ENCODE assay signal across 27 cellular contexts in the genomic region with DNA sequence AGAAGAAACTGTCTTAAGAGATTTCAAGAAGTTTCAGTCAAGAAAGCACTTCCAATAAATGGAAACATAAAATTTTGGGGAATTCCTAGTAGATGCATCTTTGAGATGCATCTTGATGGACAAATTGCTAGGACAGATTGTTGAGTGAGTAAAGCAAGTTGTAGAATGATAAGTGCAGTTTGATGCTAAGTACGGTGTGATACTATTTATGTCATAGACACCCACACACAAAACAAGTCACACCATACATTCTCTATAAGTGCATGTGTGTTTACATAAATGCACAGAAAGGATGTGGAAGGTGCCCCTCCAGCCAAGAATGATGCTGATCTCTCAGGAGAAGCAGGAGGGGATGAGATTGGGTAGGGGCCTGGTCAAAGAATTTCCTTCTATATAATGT.
"Had no signal": no experiment of that assay in that cellular context is flagged by ENCODE, and none has a peak within 500 bp of the region (broad histone marks: within the 10 kb centered on the region; RNA-seq: fewer than 3 reads in every experiment).

No MANE protein-coding gene starts in this region.

- H3K27me3 Mint-ChIP-seq: activated B cell treated with CpG ODN at 0.5 μM for 24 hours; activated CD4-positive, alpha-beta memory T cell treated with anti-CD3 and anti-CD28 coated beads for 36 hours; activated CD8-positive, alpha-beta T cell treated with anti-CD3 and anti-CD28 coated beads for 36 hours; activated naive CD8-positive, alpha-beta T cell treated with anti-CD3 and anti-CD28 coated beads for 36 hours had no signal

- H3K4me1 Mint-ChIP-seq: activated B cell treated with CpG ODN at 0.5 μM for 24 hours had no signal

- H3K9me3 Mint-ChIP-seq: activated naive CD4-positive, alpha-beta T cell treated with anti-CD3 and anti-CD28 coated beads for 36 hours; activated naive CD8-positive, alpha-beta T cell treated with anti-CD3 and anti-CD28 coated beads for 36 hours had no signal

- ATAC-seq: activated CD8-positive, alpha-beta T cell treated with anti-CD3 and anti-CD28 coated beads for 36 hours; body of pancreas had no signal

- DNase-seq: activated B cell treated with CpG ODN at 0.5 μM for 24 hours; activated CD4-positive, alpha-beta memory T cell treated with anti-CD3 and anti-CD28 coated beads for 36 hours; activated CD4-positive, alpha-beta T cell treated with anti-CD3 and anti-CD28 coated beads for 48 hours; activated CD4-positive, CD25-positive, alpha-beta regulatory T cell treated with anti-CD3 and anti-CD28 coated beads, Interleukin-2, amount 50 U/mL, for 72 hours; activated CD8-positive, alpha-beta memory T cell treated with anti-CD3 and anti-CD28 coated beads, Interleukin-2, amount 50 U/mL, for 4 hours; activated CD8-positive, alpha-beta T cell treated with anti-CD3 and anti-CD28 coated beads for 36 hours; activated effector memory CD4-positive, alpha-beta T cell treated with anti-CD3 and anti-CD28 coated beads, Interleukin-2, amount 50 U/mL, for 16 hours; activated gamma-delta T cell treated with Interleukin-2 at 50 U/mL for 16 hours; activated naive CD4-positive, alpha-beta T cell; activated naive CD4-positive, alpha-beta T cell treated with anti-CD3 and anti-CD28 coated beads for 36 hours; activated naive CD4-positive, alpha-beta T cell treated with anti-CD3 and anti-CD28 coated beads, Interleukin-2, amount 50 U/mL, for 16 hours; activated naive CD8-positive, alpha-beta T cell treated with anti-CD3 and anti-CD28 coated beads for 36 hours; activated T-cell treated with anti-CD3 and anti-CD28 coated beads for 4 hours; activated T-cell treated with anti-CD3 and anti-CD28 coated beads, Interleukin-2, amount 50 U/mL, for 1 hour; activated T-cell treated with anti-CD3 and anti-CD28 coated beads, Interleukin-2, amount 50 U/mL, for 4 hours; adrenal gland; amniotic stem cell; aorta; body of pancreas; brain microvascular endothelial cell; central memory CD4-positive, alpha-beta T cell; SW 1271; T-helper 1 cell; T-helper 2 cell; T-helper 9 cell had no signal

- H3K4me3 Mint-ChIP-seq: activated B cell treated with CpG ODN at 0.5 μM for 24 hours; activated CD4-positive, alpha-beta memory T cell treated with anti-CD3 and anti-CD28 coated beads for 36 hours; activated CD8-positive, alpha-beta T cell treated with anti-CD3 and anti-CD28 coated beads for 36 hours; activated naive CD4-positive, alpha-beta T cell treated with anti-CD3 and anti-CD28 coated beads for 36 hours; activated naive CD8-positive, alpha-beta T cell treated with anti-CD3 and anti-CD28 coated beads for 36 hours; activated T-cell treated with anti-CD3 and anti-CD28 coated beads, Interleukin-2, amount 50 U/mL, for 4 hours; T-helper 1 cell treated with Interleukin-12 subunit alpha and Interleukin-12 subunit beta and Interleukin-4 antibody, amounts not matched to agents 30 μg/mL and 1 μg/mL, for 36 hours; T-helper 2 cell treated with Interferon-gamma antibody and Interleukin-4, amounts not matched to agents 5 μg/mL and 100 μg/mL, for 36 hours had no signal

- H3K27ac Mint-ChIP-seq: activated B cell treated with CpG ODN at 0.5 μM for 24 hours; activated CD4-positive, alpha-beta memory T cell treated with anti-CD3 and anti-CD28 coated beads for 36 hours; activated CD8-positive, alpha-beta T cell treated with anti-CD3 and anti-CD28 coated beads for 36 hours; activated naive CD4-positive, alpha-beta T cell treated with anti-CD3 and anti-CD28 coated beads for 36 hours; activated naive CD8-positive, alpha-beta T cell treated with anti-CD3 and anti-CD28 coated beads for 36 hours; T-helper 1 cell treated with Interleukin-12 subunit alpha and Interleukin-12 subunit beta and Interleukin-4 antibody, amounts not matched to agents 30 μg/mL and 1 μg/mL, for 36 hours; T-helper 2 cell treated with Interferon-gamma antibody and Interleukin-4, amounts not matched to agents 5 μg/mL and 100 μg/mL, for 36 hours had no signal

- H3K36me3 Mint-ChIP-seq: activated naive CD8-positive, alpha-beta T cell treated with anti-CD3 and anti-CD28 coated beads for 36 hours had no signal
